In the genomic region with DNA sequence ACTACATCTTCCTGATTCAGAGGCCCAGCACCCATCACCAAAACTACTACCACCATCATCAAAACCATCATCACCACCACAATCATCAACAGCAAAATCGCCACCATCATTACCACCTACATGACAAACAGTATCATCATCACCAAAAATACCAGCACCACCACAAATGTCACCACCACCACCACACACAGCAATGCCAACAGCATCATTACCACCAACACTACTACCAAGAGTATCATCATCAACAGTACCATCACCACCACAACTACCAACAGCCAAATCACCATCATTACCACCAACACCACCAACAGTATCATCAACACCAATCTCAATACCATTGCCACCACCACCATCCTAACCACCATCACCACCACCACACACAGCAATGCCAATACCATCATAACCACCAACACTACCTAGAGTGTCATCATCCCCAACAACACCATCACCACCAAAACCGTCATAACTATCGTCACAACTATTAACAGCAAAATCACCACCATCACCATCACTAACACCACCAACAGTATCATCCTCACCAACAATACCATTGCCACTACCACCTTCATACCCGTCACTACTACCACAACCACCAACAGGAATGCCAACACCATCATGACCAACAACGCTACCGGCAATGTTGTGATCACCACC, we compare ENCODE assay signal across 31 cellular contexts.
"Had no signal": no experiment of that assay in that cellular context is flagged by ENCODE, and none has a peak within 500 bp of the region (broad histone marks: within the 10 kb centered on the region; RNA-seq: fewer than 3 reads in every experiment).

No MANE protein-coding gene starts in this region.

- ATAC-seq: activated CD4-positive, alpha-beta T cell treated with anti-CD3 and anti-CD28 coated beads for 36 hours; activated CD8-positive, alpha-beta memory T cell treated with anti-CD3 and anti-CD28 coated beads, Interleukin-2, amount 10 ng/mL, durations not matched to agents 7 days and 5 days; activated CD8-positive, alpha-beta T cell treated with anti-CD3 and anti-CD28 coated beads, Interleukin-2, amount 10 ng/mL, durations not matched to agents 7 days and 5 days; activated naive CD8-positive, alpha-beta T cell treated with anti-CD3 and anti-CD28 coated beads, Interleukin-2, amount 50 U/mL, for 24 hours; body of pancreas; effector memory CD8-positive, alpha-beta T cell; gastroesophageal sphincter; T-helper 17 cell had no signal

- H3K36me3 ChIP-seq: adrenal gland, esophagus squamous epithelium, gastroesophageal sphincter had no signal

- H3K9me3 ChIP-seq: adrenal gland, body of pancreas, esophagus squamous epithelium, gastroesophageal sphincter had no signal

- DNase-seq: activated CD4-positive, alpha-beta memory T cell treated with anti-CD3 and anti-CD28 coated beads for 36 hours; activated CD4-positive, alpha-beta T cell treated with anti-CD3 and anti-CD28 coated beads for 36 hours; activated CD4-positive, alpha-beta T cell treated with anti-CD3 and anti-CD28 coated beads, Interleukin-2, amount 10 ng/mL, durations not matched to agents 24 days and 14 days; activated CD4-positive, CD25-positive, alpha-beta regulatory T cell; activated CD4-positive, CD25-positive, alpha-beta regulatory T cell treated with anti-CD3 and anti-CD28 coated beads, Interleukin-2, amount 50 U/mL, for 72 hours; activated CD8-positive, alpha-beta memory T cell treated with anti-CD3 and anti-CD28 coated beads, Interleukin-2, amount 10 ng/mL, durations not matched to agents 7 days and 5 days; activated CD8-positive, alpha-beta memory T cell treated with anti-CD3 and anti-CD28 coated beads, Interleukin-2, amount 50 U/mL, for 4 hours; activated CD8-positive, alpha-beta T cell treated with anti-CD3 and anti-CD28 coated beads, Interleukin-2, amount 10 ng/mL, durations not matched to agents 7 days and 5 days; activated effector memory CD4-positive, alpha-beta T cell treated with anti-CD3 and anti-CD28 coated beads, Interleukin-2, amount 50 U/mL, for 16 hours; activated naive CD4-positive, alpha-beta T cell treated with anti-CD3 and anti-CD28 coated beads for 36 hours; activated naive CD8-positive, alpha-beta T cell treated with anti-CD3 and anti-CD28 coated beads for 36 hours; activated naive CD8-positive, alpha-beta T cell treated with anti-CD3 and anti-CD28 coated beads, Interleukin-2, amount 50 U/mL, for 24 hours; activated T-cell treated with anti-CD3 and anti-CD28 coated beads, Interleukin-2, amount 50 U/mL, for 1 hour; activated T-cell treated with anti-CD3 and anti-CD28 coated beads, Interleukin-2, amount 50 U/mL, for 48 hours; adrenal gland; amygdala; aorta; body of pancreas; caudate nucleus; cortex of kidney; dermis blood vessel endothelial cell; effector CD4-positive, alpha-beta T cell; effector memory CD8-positive, alpha-beta T cell; erythroblast; esophagus squamous epithelium; foreskin melanocyte; T-helper 1 cell; T-helper 17 cell; T1000 had no signal

- FAIRE-seq: colon had no signal

- H3K27ac ChIP-seq: adrenal gland, body of pancreas, esophagus squamous epithelium, gastroesophageal sphincter had no signal

- H3K4me1 ChIP-seq: adrenal gland, body of pancreas, esophagus squamous epithelium had no signal

- H3K4me3 ChIP-seq: adrenal gland, body of pancreas, esophagus squamous epithelium, gastroesophageal sphincter had no signal

- H3K27me3 ChIP-seq: adrenal gland, body of pancreas, esophagus squamous epithelium, gastroesophageal sphincter had no signal
